26 cellular contexts compared by ENCODE assay signal in the genomic region with DNA sequence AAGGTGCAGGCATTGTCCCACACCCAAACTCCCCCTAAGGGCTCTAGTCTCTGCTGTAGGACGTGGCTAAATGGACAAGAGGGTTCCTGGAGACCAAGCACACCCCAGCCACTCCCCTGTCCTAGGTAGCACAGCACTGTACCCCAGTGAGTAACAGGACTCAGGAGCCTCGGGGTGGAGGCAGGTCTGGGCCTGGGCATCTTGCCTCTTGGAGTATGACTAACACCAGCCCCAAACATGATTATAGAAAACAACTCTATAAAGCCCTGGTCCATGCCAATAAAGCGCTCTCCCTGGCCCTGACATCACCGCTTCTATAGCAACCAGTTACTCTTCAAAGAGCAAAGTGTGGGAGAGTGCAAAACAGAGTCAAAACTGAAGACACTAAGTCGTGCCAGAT.
"Had no signal": no experiment of that assay in that cellular context is flagged by ENCODE, and none has a peak within 500 bp of the region (broad histone marks: within the 10 kb centered on the region; RNA-seq: fewer than 3 reads in every experiment).

No MANE protein-coding gene starts in this region.

- H3K36me3 ChIP-seq: esophagus squamous epithelium, lower lobe of right lung, spleen, suprapubic skin, tibial artery had no signal

- H3K36me3 Mint-ChIP-seq: natural killer cell treated with Interleukin-12 subunit alpha and Interleukin-12 subunit beta and Interleukin-15 and Interleukin-18, amount 100 ng/mL, for 72 hours had no signal

- H3K4me3 ChIP-seq: esophagus squamous epithelium, lower lobe of right lung, mucosa of descending colon, spleen, suprapubic skin, tibial artery had no signal

- ATAC-seq: activated CD8-positive, alpha-beta T cell treated with anti-CD3 and anti-CD28 coated beads for 36 hours; activated T-cell treated with anti-CD3 and anti-CD28 coated beads, Interleukin-2, amount 50 U/mL, for 4 hours; activated T-helper 17 cell treated with anti-CD3 and anti-CD28 coated beads, Interleukin-2, amount 50 U/mL, for 72 hours; left lobe of liver; lower lobe of right lung; mucosa of descending colon; natural killer cell treated with Interleukin-12 subunit alpha and Interleukin-12 subunit beta and Interleukin-15 and Interleukin-18, amount 100 ng/mL, for 72 hours; right cardiac atrium; WTC11 had no signal

- H3K4me3 Mint-ChIP-seq: activated CD8-positive, alpha-beta T cell treated with anti-CD3 and anti-CD28 coated beads for 36 hours; activated T-cell treated with anti-CD3 and anti-CD28 coated beads, Interleukin-2, amount 50 U/mL, for 4 hours; activated T-helper 17 cell treated with anti-CD3 and anti-CD28 coated beads, Interleukin-2, amount 50 U/mL, for 72 hours; dendritic cell treated with granulocyte-macrophage colony-stimulating factor and Interleukin-4, amounts not matched to agents 40 ng/mL and 50 ng/mL, for 4 days; endodermal cell; natural killer cell treated with Interleukin-12 subunit alpha and Interleukin-12 subunit beta and Interleukin-15 and Interleukin-18, amount 100 ng/mL, for 72 hours; WTC11 had no signal

- H3K27ac Mint-ChIP-seq: activated CD8-positive, alpha-beta T cell treated with anti-CD3 and anti-CD28 coated beads for 36 hours; activated T-helper 17 cell treated with anti-CD3 and anti-CD28 coated beads, Interleukin-2, amount 50 U/mL, for 72 hours; dendritic cell treated with granulocyte-macrophage colony-stimulating factor and Interleukin-4, amounts not matched to agents 40 ng/mL and 50 ng/mL, for 4 days; endodermal cell; natural killer cell treated with Interleukin-12 subunit alpha and Interleukin-12 subunit beta and Interleukin-15 and Interleukin-18, amount 100 ng/mL, for 72 hours; WTC11 had no signal

- H3K9me3 Mint-ChIP-seq: activated CD8-positive, alpha-beta T cell treated with anti-CD3 and anti-CD28 coated beads for 36 hours; activated T-helper 17 cell treated with anti-CD3 and anti-CD28 coated beads, Interleukin-2, amount 50 U/mL, for 72 hours; dendritic cell treated with granulocyte-macrophage colony-stimulating factor and Interleukin-4, amounts not matched to agents 40 ng/mL and 50 ng/mL, for 4 days; natural killer cell treated with Interleukin-12 subunit alpha and Interleukin-12 subunit beta and Interleukin-15 and Interleukin-18, amount 100 ng/mL, for 72 hours had no signal

- H3K4me1 ChIP-seq: lower lobe of right lung, spleen, suprapubic skin, tibial artery had no signal

- H3K27ac ChIP-seq: lower lobe of right lung, spleen, suprapubic skin, tibial artery had no signal

- H3K4me1 Mint-ChIP-seq: activated T-helper 17 cell treated with anti-CD3 and anti-CD28 coated beads, Interleukin-2, amount 50 U/mL, for 72 hours; endodermal cell had no signal

- H3K27me3 ChIP-seq: esophagus squamous epithelium, spleen, suprapubic skin, tibial artery had no signal

- FAIRE-seq: frontal cortex had no signal

- H3K27me3 Mint-ChIP-seq: activated CD8-positive, alpha-beta T cell treated with anti-CD3 and anti-CD28 coated beads for 36 hours; activated T-helper 17 cell treated with anti-CD3 and anti-CD28 coated beads, Interleukin-2, amount 50 U/mL, for 72 hours; dendritic cell treated with granulocyte-macrophage colony-stimulating factor and Interleukin-4, amounts not matched to agents 40 ng/mL and 50 ng/mL, for 4 days; natural killer cell treated with Interleukin-12 subunit alpha and Interleukin-12 subunit beta and Interleukin-15 and Interleukin-18, amount 100 ng/mL, for 72 hours had no signal

- H3K9me3 ChIP-seq: esophagus squamous epithelium, lower lobe of right lung, suprapubic skin, tibial artery had no signal

- DNase-seq: activated CD4-positive, alpha-beta T cell treated with anti-CD3 and anti-CD28 coated beads for 1 hour; activated CD4-positive, alpha-beta T cell treated with anti-CD3 and anti-CD28 coated beads, Interleukin-2, amount 50 U/mL, for 1 hour; activated CD8-positive, alpha-beta T cell treated with anti-CD3 and anti-CD28 coated beads for 36 hours; activated gamma-delta T cell treated with Interleukin-2 at 50 U/mL for 16 hours; activated naive CD4-positive, alpha-beta T cell treated with anti-CD3 and anti-CD28 coated beads, Interleukin-2, amount 50 U/mL, for 16 hours; activated T-cell treated with anti-CD3 and anti-CD28 coated beads, Interleukin-2, amount 50 U/mL, for 4 hours; amygdala; central memory CD4-positive, alpha-beta T cell; endodermal cell; esophagus squamous epithelium; kidney glomerular epithelial cell; lower lobe of right lung; mucosa of descending colon; posterior cingulate gyrus; right cardiac atrium; spleen; stimulated activated naive CD4-positive, alpha-beta T cell; T-helper 2 cell; tibial artery had no signal
